5 cellular contexts compared by ENCODE assay signal in the genomic region with DNA sequence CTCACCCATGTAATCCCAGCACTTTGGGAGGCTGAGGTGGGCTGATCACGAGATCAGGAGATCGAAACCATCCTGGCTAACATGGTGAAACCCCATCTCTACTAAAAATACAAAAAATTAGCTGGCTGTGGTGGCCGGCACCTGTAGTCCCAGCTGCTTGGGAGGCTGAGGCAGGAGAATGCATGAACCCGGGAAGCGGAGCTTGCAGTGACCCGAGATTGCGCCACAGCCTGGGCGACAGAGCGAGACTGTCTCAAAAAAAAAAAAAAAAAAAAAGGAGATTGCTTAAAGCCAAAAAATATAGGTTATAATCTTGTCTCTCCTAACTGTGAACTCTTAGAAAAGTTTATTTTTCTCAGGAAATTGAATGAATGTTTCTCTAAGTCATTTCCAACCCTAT. TPM values are rescaled to one million over a fixed set of nuclear protein-coding genes. Genes with fewer than 3 reads are reported as not detected.
"Had no signal": no experiment of that assay in that cellular context is flagged by ENCODE, and none has a peak within 500 bp of the region (broad histone marks: within the 10 kb centered on the region; RNA-seq: fewer than 3 reads in every experiment).

No MANE protein-coding gene starts in this region.

RNA-seq across cellular contexts. Expression of gene AMHR2, which starts 11.7 kb away (rescaled TPM):
- total RNA-seq: GM23248, H4, HFFc6, HT1080, IMR-90 had no signal
- polyA plus RNA-seq: GM23248, IMR-90 had no signal
